ENCODE assay signal across 1 cellular context in the genomic region with DNA sequence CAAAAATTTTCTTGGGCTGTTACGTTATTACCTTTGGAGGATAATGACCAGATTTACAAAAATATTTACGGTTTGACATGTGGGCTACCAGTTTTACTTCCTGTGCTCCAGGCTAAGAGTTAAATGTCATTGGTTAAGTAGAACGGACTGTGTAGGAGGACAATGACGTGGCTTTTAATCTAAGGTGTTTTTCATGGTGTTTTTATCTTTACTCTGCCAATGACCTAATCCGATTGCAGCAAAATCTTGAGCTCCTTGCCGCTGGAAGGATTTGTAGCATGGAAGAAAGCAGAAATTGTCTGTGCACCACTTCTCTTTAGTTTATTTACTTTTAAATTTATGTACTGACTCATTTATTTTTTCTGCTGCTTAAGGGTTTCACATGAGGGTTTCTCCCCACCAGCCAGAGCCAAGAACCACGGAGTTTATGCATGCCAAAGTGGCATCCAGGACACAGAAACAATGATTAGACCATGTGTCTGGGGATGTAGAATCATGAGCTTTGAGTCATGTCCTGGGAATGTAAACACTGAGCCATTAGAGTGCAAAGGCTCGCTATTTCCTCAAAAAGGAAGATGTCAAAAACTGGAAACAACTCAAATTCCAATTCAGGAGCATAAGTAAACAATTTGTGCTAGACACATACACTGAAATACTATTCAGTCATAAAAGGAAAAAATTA.
A peak's percentile ranks its signal among the peaks of the same experiment; 100 is the strongest.
TF ChIP-seq lines count a peak whose summit lies in the region.

No MANE protein-coding gene starts in this region.

TF ChIP-seq in A549, 52 proteins besides CTCF, POLR2A, EP300 and RAD21 (continued from another document):
- TF ChIP-seq, protein P1, sequence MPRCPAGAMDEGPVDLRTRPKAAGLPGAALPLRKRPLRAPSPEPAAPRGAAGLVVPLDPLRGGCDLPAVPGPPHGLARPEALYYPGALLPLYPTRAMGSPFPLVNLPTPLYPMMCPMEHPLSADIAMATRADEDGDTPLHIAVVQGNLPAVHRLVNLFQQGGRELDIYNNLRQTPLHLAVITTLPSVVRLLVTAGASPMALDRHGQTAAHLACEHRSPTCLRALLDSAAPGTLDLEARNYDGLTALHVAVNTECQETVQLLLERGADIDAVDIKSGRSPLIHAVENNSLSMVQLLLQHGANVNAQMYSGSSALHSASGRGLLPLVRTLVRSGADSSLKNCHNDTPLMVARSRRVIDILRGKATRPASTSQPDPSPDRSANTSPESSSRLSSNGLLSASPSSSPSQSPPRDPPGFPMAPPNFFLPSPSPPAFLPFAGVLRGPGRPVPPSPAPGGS (IDR thresholded peaks at IDR 0.05), result peak; percentile 89; the same call in 2 of the 3 replicates
- TF ChIP-seq ZNF302 (CRISPR knock-in tag; IDR thresholded peaks at IDR 0.05) (no peak), JUN (IDR thresholded peaks at IDR 0.05) (peak; percentile 76 to 85; a peak in 2 of 5 replicates), MAX (IDR thresholded peaks at IDR 0.05) (peak; percentile 91), CEBPB (IDR thresholded peaks at IDR 0.05) (peak in 1 of 2 experiments; percentile 57; a peak in 2 of 4 replicates), SMC3 (IDR thresholded peaks at IDR 0.05) (peak; percentile 21; the same call in 1 of the 3 replicates), FOSL2 (IDR thresholded peaks at IDR 0.05) (peak; percentile 91), FOSL2 (CRISPR knock-in tag; IDR thresholded peaks at IDR 0.05) (peak; percentile 93), TFCP2L1 (CRISPR knock-in tag; IDR thresholded peaks at IDR 0.05) (no peak), FOXS1 (CRISPR knock-in tag; IDR thresholded peaks at IDR 0.05) (peak; percentile 45; the same call in 1 of the 2 replicates)
